ENCODE assay signal across 1 cellular context in the genomic region with DNA sequence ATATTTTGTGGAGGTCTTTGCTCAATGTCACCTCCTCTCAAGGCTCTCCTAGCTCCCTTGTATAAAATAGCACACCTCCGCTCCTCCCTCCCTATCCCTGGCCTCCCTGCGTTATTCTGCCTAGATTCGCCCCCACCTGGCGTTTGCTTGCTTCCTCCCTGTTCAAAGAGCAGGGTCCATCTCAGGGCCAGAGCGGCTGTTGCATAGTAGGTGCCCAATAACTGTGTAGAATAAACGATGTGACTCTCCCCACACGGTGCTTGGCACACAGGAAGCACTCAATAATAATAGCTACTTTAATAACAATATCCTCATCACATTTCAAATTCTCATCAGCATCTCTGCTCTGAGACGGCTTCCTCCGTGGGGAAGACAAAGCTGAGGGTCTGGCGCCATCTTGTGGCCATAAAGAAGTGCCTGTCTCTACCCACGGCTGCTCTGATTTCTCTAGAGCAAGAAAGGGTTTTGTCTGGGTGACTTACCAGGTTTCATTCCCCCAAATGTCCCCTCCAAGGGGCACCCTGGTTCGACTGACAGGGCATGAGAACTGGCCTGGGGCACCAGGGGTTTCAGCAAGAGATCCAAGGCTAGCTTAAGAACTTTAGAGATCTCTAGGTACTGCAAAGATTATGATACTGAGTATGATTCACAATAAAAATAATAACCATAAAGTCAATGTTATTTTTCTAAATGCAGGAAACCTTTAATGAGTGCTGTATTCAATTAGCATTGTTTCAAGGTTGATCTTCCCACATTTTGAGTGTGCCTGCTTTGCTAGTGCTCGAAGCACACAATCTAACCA.
TF ChIP-seq lines count a peak whose summit lies in the region.

No MANE protein-coding gene starts in this region.

TF ChIP-seq in neural cell, 6 proteins besides CTCF, POLR2A, EP300 and RAD21 (continued from another document):
- TF ChIP-seq, protein P1, sequence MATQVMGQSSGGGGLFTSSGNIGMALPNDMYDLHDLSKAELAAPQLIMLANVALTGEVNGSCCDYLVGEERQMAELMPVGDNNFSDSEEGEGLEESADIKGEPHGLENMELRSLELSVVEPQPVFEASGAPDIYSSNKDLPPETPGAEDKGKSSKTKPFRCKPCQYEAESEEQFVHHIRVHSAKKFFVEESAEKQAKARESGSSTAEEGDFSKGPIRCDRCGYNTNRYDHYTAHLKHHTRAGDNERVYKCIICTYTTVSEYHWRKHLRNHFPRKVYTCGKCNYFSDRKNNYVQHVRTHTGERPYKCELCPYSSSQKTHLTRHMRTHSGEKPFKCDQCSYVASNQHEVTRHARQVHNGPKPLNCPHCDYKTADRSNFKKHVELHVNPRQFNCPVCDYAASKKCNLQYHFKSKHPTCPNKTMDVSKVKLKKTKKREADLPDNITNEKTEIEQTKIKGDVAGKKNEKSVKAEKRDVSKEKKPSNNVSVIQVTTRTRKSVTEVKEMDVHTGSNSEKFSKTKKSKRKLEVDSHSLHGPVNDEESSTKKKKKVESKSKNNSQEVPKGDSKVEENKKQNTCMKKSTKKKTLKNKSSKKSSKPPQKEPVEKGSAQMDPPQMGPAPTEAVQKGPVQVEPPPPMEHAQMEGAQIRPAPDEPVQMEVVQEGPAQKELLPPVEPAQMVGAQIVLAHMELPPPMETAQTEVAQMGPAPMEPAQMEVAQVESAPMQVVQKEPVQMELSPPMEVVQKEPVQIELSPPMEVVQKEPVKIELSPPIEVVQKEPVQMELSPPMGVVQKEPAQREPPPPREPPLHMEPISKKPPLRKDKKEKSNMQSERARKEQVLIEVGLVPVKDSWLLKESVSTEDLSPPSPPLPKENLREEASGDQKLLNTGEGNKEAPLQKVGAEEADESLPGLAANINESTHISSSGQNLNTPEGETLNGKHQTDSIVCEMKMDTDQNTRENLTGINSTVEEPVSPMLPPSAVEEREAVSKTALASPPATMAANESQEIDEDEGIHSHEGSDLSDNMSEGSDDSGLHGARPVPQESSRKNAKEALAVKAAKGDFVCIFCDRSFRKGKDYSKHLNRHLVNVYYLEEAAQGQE (IDR thresholded peaks at IDR 0.05; ENCODE audit: borderline replicate concordance), result no peak
- TF ChIP-seq EZH2 (IDR thresholded peaks at IDR 0.05; ENCODE audit: borderline replicate concordance, insufficient read depth, low read length, poor library complexity, severe bottlenecking), result no peak
